ENCODE assay signal across 11 cellular contexts in genomic region chr5:88145603-88146467, GRCh38.
A peak's percentile ranks its signal among the peaks of the same experiment; 100 is the strongest.
DNase-seq lines count a peak whose midpoint lies in the region; ATAC-seq and TF ChIP-seq lines count a peak whose summit lies in the region.
"Had no signal": no experiment of that assay in that cellular context is flagged by ENCODE, and none has a peak within 500 bp of the region (broad histone marks: within the 10 kb centered on the region; RNA-seq: fewer than 3 reads in every experiment).

No MANE protein-coding gene starts in this region.

- no TSS peak for BruUV-seq in Caco-2 (replicated peaks; lab: Mats Ljungman, UMichigan)

- H3K27me3 ChIP-seq in Caco-2 (replicated peaks; ENCODE audit: control insufficient read depth, insufficient read depth, low read length): no peaks in the 10 kb centered on the region
- peaks cover 0 to 51% (median 11%) of the 10 kb centered on the region in 4 donors for H3K27me3 ChIP-seq in esophagus muscularis mucosa

- no peak for TF ChIP-seq CTCF in Caco-2 (IDR thresholded peaks at IDR 0.05; ENCODE audit: insufficient read depth in 1 of 2, low read depth in 1 of 2, low read length in 1 of 2, severe bottlenecking in 1 of 2, unreplicated experiment in 1 of 2)
- no peak for TF ChIP-seq CTCF in esophagus muscularis mucosa (IDR thresholded peaks at IDR 0.05)
- no peak for TF ChIP-seq CTCF in neural crest cell (conservative IDR thresholded peaks at IDR 0.05)

- no peak for ATAC-seq in GM21360 (IDR thresholded peaks at IDR 0.05; ENCODE audit: unreplicated experiment)
- ATAC-seq: PC-3 had no signal

- no peaks in the 10 kb centered on the region; the same call in 1 of the 2 replicates for H3K4me1 ChIP-seq in Caco-2
- H3K4me1 ChIP-seq in esophagus muscularis mucosa: peaks cover 24 to 52% (median 46%) of the 10 kb centered on the region in 4 donors

- no peak overlapping the region for H3K4me3 ChIP-seq in Caco-2 (ENCODE audit: low read depth, low read length)
- peak overlapping the region; percentile 19 to 38 (median 26) for H3K4me3 ChIP-seq in esophagus muscularis mucosa
- H3K4me3 ChIP-seq: HAP-1 had no signal

- peaks cover 3% of the 10 kb centered on the region for H3K9me3 Mint-ChIP-seq in Caco-2 (ENCODE audit: unreplicated experiment)
- H3K9me3 Mint-ChIP-seq in neural crest cell: no peaks in the 10 kb centered on the region

- TF ChIP-seq EP300 in esophagus muscularis mucosa (IDR thresholded peaks at IDR 0.05): no peak

- TF ChIP-seq POLR2A in esophagus muscularis mucosa (IDR thresholded peaks at IDR 0.05; ENCODE audit: low read depth): no peak

- no peaks in the 10 kb centered on the region for H3K4me1 Mint-ChIP-seq in Caco-2 (ENCODE audit: low read depth, unreplicated experiment)
- H3K4me1 Mint-ChIP-seq in neural crest cell: peaks cover 18% of the 10 kb centered on the region

- H3K36me3 Mint-ChIP-seq in Caco-2 (ENCODE audit: insufficient read depth, unreplicated experiment): no peaks in the 10 kb centered on the region
- no peaks in the 10 kb centered on the region for H3K36me3 Mint-ChIP-seq in neural crest cell (ENCODE audit: low read depth)

- DNase-seq in Caco-2 (peak; percentile 29 to 49), NCI-H510A (lab: John Stamatoyannopoulos, UW) (peak; percentile 13), esophagus muscularis mucosa (ENCODE audit: extremely low spot score) (no peak), neural crest cell (ENCODE audit: low read depth, low spot score) (peak; percentile 24), H4 (ENCODE audit: low spot score) (no peak), NCI-H2029 (lab: John Stamatoyannopoulos, UW) (no peak)
- DNase-seq in stimulated activated CD4-positive, alpha-beta T cell treated with anti-CD3 and anti-CD28 coated beads, Interleukin-2, amount 100 ng/mL, for 48 hours: no peak
- DNase-seq: Karpas-422, PC-3 had no signal

- CTCF ChIA-PET in Caco-2 (lab: Charles Lee): no interaction called here

- intact Hi-C loops in Caco-2 (cut with micrococcal nuclease; ENCODE audit: unreplicated experiment) (no loop called here), esophagus muscularis mucosa (cut with DNase I) (no loop called here)

- peaks cover 6% of the 10 kb centered on the region; the same call in 1 of the 2 replicates for H3K9me3 ChIP-seq in Caco-2
- H3K9me3 ChIP-seq in esophagus muscularis mucosa: peaks cover 0 to 3% (median 0%) of the 10 kb centered on the region in 4 donors

- no peak overlapping the region for H3K27ac Mint-ChIP-seq in Caco-2 (ENCODE audit: unreplicated experiment)
- no peak overlapping the region for H3K27ac Mint-ChIP-seq in neural crest cell (ENCODE audit: unreplicated experiment)

- no peak overlapping the region for H3K4me3 Mint-ChIP-seq in Caco-2 (ENCODE audit: unreplicated experiment)
- H3K4me3 Mint-ChIP-seq in neural crest cell: peak overlapping the region; percentile 5

- H3K36me3 ChIP-seq in Caco-2 (ENCODE audit: control insufficient read depth, insufficient read depth, low read length) (no peaks in the 10 kb centered on the region), esophagus muscularis mucosa (no peaks in the 10 kb centered on the region)
- H3K36me3 ChIP-seq: HAP-1 had no signal

- H3K27ac ChIP-seq in esophagus muscularis mucosa (replicated peaks in 1 of 4): no peak overlapping the region

- WGBS in esophagus muscularis mucosa: 18% methylated on average over 25 of the region's 26 CpGs

- H3K27me3 Mint-ChIP-seq in Caco-2 (ENCODE audit: insufficient read depth, unreplicated experiment) (peaks cover 2% of the 10 kb centered on the region), neural crest cell (ENCODE audit: low read depth) (peaks cover 22% of the 10 kb centered on the region)

- POLR2A ChIA-PET in Caco-2 (lab: Charles Lee): interaction anchor here (0.5 kb wide), 1 partner anchor 546 kb away, joined by 4 read pairs; no protein-coding TSS in a partner anchor

Comparison
In these comparisons a context has a peak if more than half of its experiments do, and no peak if none do; other contexts are left out.
1. DNase-seq: peak in Caco-2 (2 of 2), NCI-H510A (single experiment) and neural crest cell (single experiment); none in esophagus muscularis mucosa (single experiment), H4 (single experiment), NCI-H2029 (single experiment) and stimulated activated CD4-positive, alpha-beta T cell treated with anti-CD3 and anti-CD28 coated beads, Interleukin-2, amount 100 ng/mL, for 48 hours (0 of 2).